Comparison of ENCODE assay signal across 9 cellular contexts in the genomic region with DNA sequence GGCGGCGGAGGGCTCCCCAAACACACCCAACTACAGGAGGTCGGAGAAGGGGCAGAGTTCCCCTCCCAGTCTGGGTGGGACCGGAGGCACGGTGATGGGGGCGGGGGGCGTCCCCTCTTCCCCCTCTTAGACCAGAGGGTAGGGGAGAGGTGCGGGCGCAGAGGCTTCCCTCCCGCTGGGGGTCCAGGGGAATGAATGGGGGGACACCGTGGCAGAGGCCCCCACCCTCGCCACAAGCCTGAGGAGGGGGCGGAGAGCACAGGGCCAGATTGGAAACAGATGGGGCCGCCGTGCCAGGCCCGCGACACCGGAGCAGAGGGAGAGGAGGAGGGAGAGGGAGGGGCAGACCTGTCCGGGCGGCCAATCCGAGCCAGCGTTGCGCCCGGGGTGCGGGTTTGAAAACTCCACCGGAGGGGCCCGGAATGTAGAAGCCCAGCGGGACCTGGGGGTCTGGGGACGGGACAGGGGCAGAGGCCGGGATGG. TPM values are rescaled to one million over a fixed set of nuclear protein-coding genes. Genes with fewer than 3 reads are reported as not detected.
DNase-seq lines count a peak whose midpoint lies in the region; ATAC-seq and TF ChIP-seq lines count a peak whose summit lies in the region.
"Had no signal": no experiment of that assay in that cellular context is flagged by ENCODE, and none has a peak within 500 bp of the region (broad histone marks: within the 10 kb centered on the region; RNA-seq: fewer than 3 reads in every experiment).

No MANE protein-coding gene starts in this region.

- H3K36me3 ChIP-seq in H7 (replicated peaks; ENCODE audit: control insufficient read depth, insufficient read depth, low read length) (no peaks in the 10 kb centered on the region), Peyer's patch (no peaks in the 10 kb centered on the region), esophagus squamous epithelium (no peaks in the 10 kb centered on the region), neural cell (ENCODE audit: insufficient read depth, low read length) (no peaks in the 10 kb centered on the region)

- H3K27me3 ChIP-seq in H7 (ENCODE audit: control insufficient read depth, insufficient read depth, low read length), result no peaks in the 10 kb centered on the region
- H3K27me3 ChIP-seq in Peyer's patch, result no peaks in the 10 kb centered on the region
- H3K27me3 ChIP-seq in esophagus squamous epithelium, result peaks cover 0 to 36% (median 0%) of the 10 kb centered on the region in 4 donors
- no peaks in the 10 kb centered on the region for H3K27me3 ChIP-seq in neural cell (ENCODE audit: insufficient read depth, low read depth, low read length)

- peak overlapping the region in 3 of 4 donors; percentile 70 to 80 (median 72) for H3K27ac ChIP-seq in Peyer's patch
- peak overlapping the region; percentile 85 to 94 (median 90) for H3K27ac ChIP-seq in esophagus squamous epithelium
- H3K27ac ChIP-seq in neural cell (ENCODE audit: low read length), result peak overlapping the region; percentile 65

- peaks cover 53% of the 10 kb centered on the region for H4K20me1 ChIP-seq in neural cell (ENCODE audit: insufficient read depth)

- no peaks in the 10 kb centered on the region for H3K9me3 ChIP-seq in Peyer's patch
- H3K9me3 ChIP-seq in esophagus squamous epithelium, result no peaks in the 10 kb centered on the region
- H3K9me3 ChIP-seq in neural cell (ENCODE audit: low read length), result no peaks in the 10 kb centered on the region

- TF ChIP-seq POLR2A in Peyer's patch (IDR thresholded peaks at IDR 0.05), result no peak
- TF ChIP-seq POLR2A in esophagus squamous epithelium (IDR thresholded peaks at IDR 0.05), result no peak

- H3K4me2 ChIP-seq in neural cell (ENCODE audit: low read length), result peak overlapping the region; percentile 95

- DNase-seq in H7, result peak; percentile 95
- no peak for DNase-seq in Peyer's patch
- DNase-seq in esophagus squamous epithelium (lab: John Stamatoyannopoulos, UW), result no peak
- no peak for DNase-seq in NCI-H2029 (lab: John Stamatoyannopoulos, UW)
- no peak for DNase-seq in GM19238 (ENCODE audit: insufficient read length, low spot score)

- TF ChIP-seq EP300 in neural cell (conservative IDR thresholded peaks at IDR 0.05; ENCODE audit: poor library complexity, severe bottlenecking), result no peak

- TF ChIP-seq RAD21 in neural cell (conservative IDR thresholded peaks at IDR 0.05), result no peak

- 5% methylated on average over 13 of the region's 30 CpGs; no CpG with 5 or more reads in 1 of the 2 donors for WGBS in esophagus squamous epithelium, 2 donors

- peak overlapping the region; percentile 64 for H3K4me3 ChIP-seq in H7 (ENCODE audit: insufficient read depth, low read depth, low read length)
- peak overlapping the region; percentile 50 to 57 (median 53) for H3K4me3 ChIP-seq in Peyer's patch
- H3K4me3 ChIP-seq in esophagus squamous epithelium, result peak overlapping the region; percentile 55 to 91 (median 64)
- peak overlapping the region; percentile 75 for H3K4me3 ChIP-seq in neural cell (ENCODE audit: low read length)

- H3K9me2 ChIP-seq in neural cell (ENCODE audit: insufficient read depth, low read length), result no peaks in the 10 kb centered on the region

- no peak overlapping the region for H2AFZ ChIP-seq in neural cell (ENCODE audit: low read depth, low read length)

- peaks cover 0 to 32% (median 11%) of the 10 kb centered on the region in 4 donors for H3K4me1 ChIP-seq in Peyer's patch
- peaks cover 22 to 72% (median 33%) of the 10 kb centered on the region in 3 donors for H3K4me1 ChIP-seq in esophagus squamous epithelium

- no peaks in the 10 kb centered on the region for H3F3A ChIP-seq in neural cell (ENCODE audit: insufficient read depth, low read length, poor library complexity, severe bottlenecking)

- intact Hi-C loops in esophagus squamous epithelium (cut with DNase I), result no loop called here

- H3K9ac ChIP-seq in neural cell (ENCODE audit: low read length), result peak overlapping the region; percentile 72

- ATAC-seq in HG03571 (IDR thresholded peaks at IDR 0.05; ENCODE audit: unreplicated experiment), result no peak
- no peak for ATAC-seq in GM19328 (IDR thresholded peaks at IDR 0.05; ENCODE audit: unreplicated experiment)

- H3K79me2 ChIP-seq in neural cell (replicated peaks; ENCODE audit: insufficient read depth, low read length), result peaks cover 87% of the 10 kb centered on the region

- TF ChIP-seq CTCF in Peyer's patch (IDR thresholded peaks at IDR 0.05), result no peak
- no peak for TF ChIP-seq CTCF in esophagus squamous epithelium (IDR thresholded peaks at IDR 0.05)
- TF ChIP-seq CTCF in neural cell (IDR thresholded peaks at IDR 0.05; ENCODE audit: poor library complexity, severe bottlenecking), result no peak

TF ChIP-seq in neural cell, 6 proteins besides CTCF, POLR2A, EP300 and RAD21:
- TF ChIP-seq SMC3 (conservative IDR thresholded peaks at IDR 0.05; ENCODE audit: poor library complexity) (peak; percentile 9), REST (IDR thresholded peaks at IDR 0.05; ENCODE audit: borderline replicate concordance) (no peak), TAF1 (IDR thresholded peaks at IDR 0.05; ENCODE audit: low read depth) (no peak), EZH2 (IDR thresholded peaks at IDR 0.05; ENCODE audit: borderline replicate concordance, insufficient read depth, low read length, poor library complexity, severe bottlenecking) (no peak)

RNA-seq across cellular contexts. Expression of gene PTPRS, which starts 47.0 kb away (rescaled TPM):
- total RNA-seq in H7 (2014; rRNA removed; shearing (Covaris generic)), result 130 and 156 TPM in 2 replicates
- total RNA-seq in Peyer's patch, result 10 to 100 TPM; 14.2 to 85.8 (median 24.7) TPM
- 100 to 1,000 TPM in 1 of 4 donors, 10 to 100 TPM in 3; 61.7 to 173 (median 86.6) TPM for total RNA-seq in esophagus squamous epithelium
- 121 and 144 TPM in 2 replicates for polyA plus RNA-seq in neural cell
- 387 and 398 TPM in 2 replicates for polyA minus RNA-seq in neural cell
- total RNA-seq: T-helper 1 cell treated with Interleukin-12 subunit alpha and Interleukin-12 subunit beta and Interleukin-4 antibody, amounts not matched to agents 30 ng/mL and 1 ng/mL, for 36 hours had no signal
